ENCODE assay signal across 36 cellular contexts in genomic region chr4:166956484-166956883, GRCh38.
"Had no signal": no experiment of that assay in that cellular context is flagged by ENCODE, and none has a peak within 500 bp of the region (broad histone marks: within the 10 kb centered on the region; RNA-seq: fewer than 3 reads in every experiment).

No MANE protein-coding gene starts in this region.

- H3K4me3 Mint-ChIP-seq: activated B cell treated with CpG ODN at 0.5 μM for 24 hours; activated CD4-positive, alpha-beta memory T cell treated with anti-CD3 and anti-CD28 coated beads for 36 hours; activated CD4-positive, alpha-beta T cell treated with anti-CD3 and anti-CD28 coated beads, Interleukin-2, amount 10 ng/mL, durations not matched to agents 24 days and 14 days; activated CD8-positive, alpha-beta T cell treated with anti-CD3 and anti-CD28 coated beads for 36 hours; activated naive CD4-positive, alpha-beta T cell treated with anti-CD3 and anti-CD28 coated beads for 36 hours; activated naive CD8-positive, alpha-beta T cell treated with anti-CD3 and anti-CD28 coated beads for 36 hours; activated T-cell treated with anti-CD3 and anti-CD28 coated beads, Interleukin-2, amount 50 U/mL, for 4 hours; activated T-cell treated with anti-CD3 and anti-CD28 coated beads, Interleukin-2, amount 50 U/mL, for 72 hours; activated T-helper 1 cell treated with anti-CD3 and anti-CD28 coated beads, Interleukin-12 subunit alpha, Interleukin-12 subunit beta, Interleukin-2, Interleukin-4 antibody, amounts not matched to agents 30 ng/mL and 10 ng/mL and 1 ng/mL, durations not matched to agents 14 hours and 24 hours and 36 hours; activated T-helper 17 cell treated with anti-CD3 and anti-CD28 coated beads, Interleukin-2, amount 50 U/mL, for 72 hours; T-helper 1 cell treated with Interleukin-12 subunit alpha and Interleukin-12 subunit beta and Interleukin-4 antibody, amounts not matched to agents 30 μg/mL and 1 μg/mL, for 36 hours; T-helper 2 cell treated with Interferon-gamma antibody and Interleukin-4, amounts not matched to agents 5 μg/mL and 100 μg/mL, for 36 hours had no signal

- ATAC-seq: activated CD8-positive, alpha-beta T cell treated with anti-CD3 and anti-CD28 coated beads for 36 hours; activated naive CD4-positive, alpha-beta T cell treated with anti-CD3 and anti-CD28 coated beads, Interleukin-2, amount 50 U/mL, for 72 hours; activated T-cell treated with anti-CD3 and anti-CD28 coated beads, Interleukin-2, amount 50 U/mL, for 4 hours; activated T-cell treated with anti-CD3 and anti-CD28 coated beads, Interleukin-2, amount 50 U/mL, for 72 hours; activated T-helper 17 cell treated with anti-CD3 and anti-CD28 coated beads, Interleukin-2, amount 50 U/mL, for 72 hours; body of pancreas had no signal

- H3K4me3 ChIP-seq: adrenal gland, body of pancreas, breast epithelium had no signal

- H3K27ac Mint-ChIP-seq: activated B cell treated with CpG ODN at 0.5 μM for 24 hours; activated CD4-positive, alpha-beta memory T cell treated with anti-CD3 and anti-CD28 coated beads for 36 hours; activated CD4-positive, alpha-beta T cell treated with anti-CD3 and anti-CD28 coated beads, Interleukin-2, amount 10 ng/mL, durations not matched to agents 24 days and 14 days; activated CD8-positive, alpha-beta T cell treated with anti-CD3 and anti-CD28 coated beads for 36 hours; activated naive CD4-positive, alpha-beta T cell treated with anti-CD3 and anti-CD28 coated beads for 36 hours; activated naive CD4-positive, alpha-beta T cell treated with anti-CD3 and anti-CD28 coated beads, Interleukin-2, amount 50 U/mL, for 72 hours; activated naive CD8-positive, alpha-beta T cell treated with anti-CD3 and anti-CD28 coated beads for 36 hours; activated T-cell treated with anti-CD3 and anti-CD28 coated beads, Interleukin-2, amount 50 U/mL, for 72 hours; activated T-helper 1 cell treated with anti-CD3 and anti-CD28 coated beads, Interleukin-12 subunit alpha, Interleukin-12 subunit beta, Interleukin-2, Interleukin-4 antibody, amounts not matched to agents 30 ng/mL and 10 ng/mL and 1 ng/mL, durations not matched to agents 14 hours and 24 hours and 36 hours; activated T-helper 17 cell treated with anti-CD3 and anti-CD28 coated beads, Interleukin-2, amount 50 U/mL, for 72 hours; T-helper 1 cell treated with Interleukin-12 subunit alpha and Interleukin-12 subunit beta and Interleukin-4 antibody, amounts not matched to agents 30 μg/mL and 1 μg/mL, for 36 hours; T-helper 2 cell treated with Interferon-gamma antibody and Interleukin-4, amounts not matched to agents 5 μg/mL and 100 μg/mL, for 36 hours had no signal

- H3K4me1 Mint-ChIP-seq: activated B cell treated with CpG ODN at 0.5 μM for 24 hours; activated CD4-positive, alpha-beta T cell treated with anti-CD3 and anti-CD28 coated beads, Interleukin-2, amount 10 ng/mL, durations not matched to agents 24 days and 14 days; activated naive CD8-positive, alpha-beta T cell treated with anti-CD3 and anti-CD28 coated beads for 36 hours; activated T-helper 17 cell treated with anti-CD3 and anti-CD28 coated beads, Interleukin-2, amount 50 U/mL, for 72 hours had no signal

- H3K27ac ChIP-seq: adrenal gland, body of pancreas, brain microvascular endothelial cell, breast epithelium, VCaP had no signal

- H3K27me3 Mint-ChIP-seq: activated B cell treated with CpG ODN at 0.5 μM for 24 hours; activated CD4-positive, alpha-beta memory T cell treated with anti-CD3 and anti-CD28 coated beads for 36 hours; activated CD4-positive, alpha-beta T cell treated with anti-CD3 and anti-CD28 coated beads, Interleukin-2, amount 10 ng/mL, durations not matched to agents 24 days and 14 days; activated CD8-positive, alpha-beta T cell treated with anti-CD3 and anti-CD28 coated beads for 36 hours; activated naive CD8-positive, alpha-beta T cell treated with anti-CD3 and anti-CD28 coated beads for 36 hours; activated T-helper 17 cell treated with anti-CD3 and anti-CD28 coated beads, Interleukin-2, amount 50 U/mL, for 72 hours had no signal

- H3K27me3 ChIP-seq: adrenal gland, body of pancreas, brain microvascular endothelial cell, breast epithelium had no signal

- H3K36me3 Mint-ChIP-seq: activated CD4-positive, alpha-beta memory T cell treated with anti-CD3 and anti-CD28 coated beads for 36 hours; activated naive CD4-positive, alpha-beta T cell treated with anti-CD3 and anti-CD28 coated beads, Interleukin-2, amount 50 U/mL, for 72 hours; activated naive CD8-positive, alpha-beta T cell treated with anti-CD3 and anti-CD28 coated beads for 36 hours had no signal

- FAIRE-seq: astrocyte, TTC549 had no signal

- DNase-seq: activated B cell treated with CpG ODN at 0.5 μM for 24 hours; activated CD4-positive, alpha-beta memory T cell treated with anti-CD3 and anti-CD28 coated beads for 36 hours; activated CD4-positive, alpha-beta T cell treated with anti-CD3 and anti-CD28 coated beads for 4 hours; activated CD4-positive, alpha-beta T cell treated with anti-CD3 and anti-CD28 coated beads, Interleukin-2, amount 10 ng/mL, durations not matched to agents 24 days and 14 days; activated CD4-positive, alpha-beta T cell treated with anti-CD3 and anti-CD28 coated beads, Interleukin-2, amount 50 U/mL, for 1 hour; activated CD4-positive, alpha-beta T cell treated with anti-CD3 and anti-CD28 coated beads, Interleukin-2, amount 50 U/mL, for 4 hours; activated CD4-positive, CD25-positive, alpha-beta regulatory T cell treated with anti-CD3 and anti-CD28 coated beads, Interleukin-2, amount 50 U/mL, for 72 hours; activated CD8-positive, alpha-beta memory T cell treated with anti-CD3 and anti-CD28 coated beads, Interleukin-2, amount 50 U/mL, for 4 hours; activated CD8-positive, alpha-beta T cell treated with anti-CD3 and anti-CD28 coated beads for 36 hours; activated effector memory CD4-positive, alpha-beta T cell treated with anti-CD3 and anti-CD28 coated beads, Interleukin-2, amount 50 U/mL, for 16 hours; activated gamma-delta T cell treated with Interleukin-2 at 50 U/mL for 16 hours; activated naive CD4-positive, alpha-beta T cell; activated naive CD4-positive, alpha-beta T cell treated with anti-CD3 and anti-CD28 coated beads for 36 hours; activated naive CD4-positive, alpha-beta T cell treated with anti-CD3 and anti-CD28 coated beads, Interleukin-2, amount 50 U/mL, for 16 hours; activated naive CD8-positive, alpha-beta T cell treated with anti-CD3 and anti-CD28 coated beads for 36 hours; activated T-cell treated with anti-CD3 and anti-CD28 coated beads for 4 hours; activated T-cell treated with anti-CD3 and anti-CD28 coated beads, Interleukin-2, amount 50 U/mL, for 1 hour; activated T-cell treated with anti-CD3 and anti-CD28 coated beads, Interleukin-2, amount 50 U/mL, for 4 hours; activated T-cell treated with anti-CD3 and anti-CD28 coated beads, Interleukin-2, amount 50 U/mL, for 72 hours; adrenal gland; amniotic stem cell; body of pancreas; brain microvascular endothelial cell; central memory CD4-positive, alpha-beta T cell; T-helper 1 cell; T-helper 2 cell; T-helper 9 cell had no signal

- H3K9me3 ChIP-seq: adrenal gland, body of pancreas, breast epithelium had no signal

- H3K36me3 ChIP-seq: adrenal gland, brain microvascular endothelial cell, breast epithelium had no signal

- H3K4me1 ChIP-seq: adrenal gland, body of pancreas, breast epithelium had no signal
